In genomic region chr4:127630152-127630551, GRCh38 we compare ENCODE assay signal across 1 cellular context.
TF ChIP-seq lines count a peak whose summit lies in the region.

No MANE protein-coding gene starts in this region.

TF ChIP-seq in K562, 482 proteins besides CTCF, POLR2A, EP300 and RAD21 (continued from another document and continues in another):
- TF ChIP-seq ZNF3 (CRISPR knock-in tag; IDR thresholded peaks at IDR 0.05) = 0 out of 2 replicates have a peak, but pooled peaks have one; percentile 44
- peak; percentile 66; the same call in 1 of the 2 replicates for TF ChIP-seq ELF2 (CRISPR knock-in tag; IDR thresholded peaks at IDR 0.05)
- TF ChIP-seq TRIM28 (IDR thresholded peaks at IDR 0.05) = no peak
- TF ChIP-seq, protein P1, sequence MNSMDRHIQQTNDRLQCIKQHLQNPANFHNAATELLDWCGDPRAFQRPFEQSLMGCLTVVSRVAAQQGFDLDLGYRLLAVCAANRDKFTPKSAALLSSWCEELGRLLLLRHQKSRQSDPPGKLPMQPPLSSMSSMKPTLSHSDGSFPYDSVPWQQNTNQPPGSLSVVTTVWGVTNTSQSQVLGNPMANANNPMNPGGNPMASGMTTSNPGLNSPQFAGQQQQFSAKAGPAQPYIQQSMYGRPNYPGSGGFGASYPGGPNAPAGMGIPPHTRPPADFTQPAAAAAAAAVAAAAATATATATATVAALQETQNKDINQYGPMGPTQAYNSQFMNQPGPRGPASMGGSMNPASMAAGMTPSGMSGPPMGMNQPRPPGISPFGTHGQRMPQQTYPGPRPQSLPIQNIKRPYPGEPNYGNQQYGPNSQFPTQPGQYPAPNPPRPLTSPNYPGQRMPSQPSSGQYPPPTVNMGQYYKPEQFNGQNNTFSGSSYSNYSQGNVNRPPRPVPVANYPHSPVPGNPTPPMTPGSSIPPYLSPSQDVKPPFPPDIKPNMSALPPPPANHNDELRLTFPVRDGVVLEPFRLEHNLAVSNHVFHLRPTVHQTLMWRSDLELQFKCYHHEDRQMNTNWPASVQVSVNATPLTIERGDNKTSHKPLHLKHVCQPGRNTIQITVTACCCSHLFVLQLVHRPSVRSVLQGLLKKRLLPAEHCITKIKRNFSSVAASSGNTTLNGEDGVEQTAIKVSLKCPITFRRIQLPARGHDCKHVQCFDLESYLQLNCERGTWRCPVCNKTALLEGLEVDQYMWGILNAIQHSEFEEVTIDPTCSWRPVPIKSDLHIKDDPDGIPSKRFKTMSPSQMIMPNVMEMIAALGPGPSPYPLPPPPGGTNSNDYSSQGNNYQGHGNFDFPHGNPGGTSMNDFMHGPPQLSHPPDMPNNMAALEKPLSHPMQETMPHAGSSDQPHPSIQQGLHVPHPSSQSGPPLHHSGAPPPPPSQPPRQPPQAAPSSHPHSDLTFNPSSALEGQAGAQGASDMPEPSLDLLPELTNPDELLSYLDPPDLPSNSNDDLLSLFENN (IDR thresholded peaks at IDR 0.05; ENCODE audit: low read depth in 2 of 2, low read length in 2 of 2) = no peak
- peak; percentile 95 for TF ChIP-seq HDAC8 (tag; IDR thresholded peaks at IDR 0.05)
- TF ChIP-seq BHLHE40 (IDR thresholded peaks at IDR 0.05; ENCODE audit: low read length) = no peak
- no peak for TF ChIP-seq NR4A1 (CRISPR knock-in tag; IDR thresholded peaks at IDR 0.05)
- TF ChIP-seq NR4A1 (tag; IDR thresholded peaks at IDR 0.05) = peak; percentile 98
- peak; percentile 49; the same call in 1 of the 2 replicates for TF ChIP-seq NFIX (CRISPR knock-in tag; IDR thresholded peaks at IDR 0.05; ENCODE audit: low read depth)
- TF ChIP-seq SMAD4 (CRISPR knock-in tag; conservative IDR thresholded peaks at IDR 0.05) = peak; percentile 97
- TF ChIP-seq, protein P2, sequence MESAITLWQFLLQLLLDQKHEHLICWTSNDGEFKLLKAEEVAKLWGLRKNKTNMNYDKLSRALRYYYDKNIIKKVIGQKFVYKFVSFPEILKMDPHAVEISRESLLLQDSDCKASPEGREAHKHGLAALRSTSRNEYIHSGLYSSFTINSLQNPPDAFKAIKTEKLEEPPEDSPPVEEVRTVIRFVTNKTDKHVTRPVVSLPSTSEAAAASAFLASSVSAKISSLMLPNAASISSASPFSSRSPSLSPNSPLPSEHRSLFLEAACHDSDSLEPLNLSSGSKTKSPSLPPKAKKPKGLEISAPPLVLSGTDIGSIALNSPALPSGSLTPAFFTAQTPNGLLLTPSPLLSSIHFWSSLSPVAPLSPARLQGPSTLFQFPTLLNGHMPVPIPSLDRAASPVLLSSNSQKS (CRISPR knock-in tag; IDR thresholded peaks at IDR 0.05) = no peak
- no peak for TF ChIP-seq FOXP1 (CRISPR knock-in tag; IDR thresholded peaks at IDR 0.05)
- TF ChIP-seq ZNF407 (IDR thresholded peaks at IDR 0.05; ENCODE audit: low read depth) = no peak
- TF ChIP-seq HDAC2 (IDR thresholded peaks at IDR 0.05) = no peak
- no peak for TF ChIP-seq PHF8 (IDR thresholded peaks at IDR 0.05; ENCODE audit: borderline replicate concordance, low read length)
- TF ChIP-seq ZNF707 (CRISPR knock-in tag; conservative IDR thresholded peaks at IDR 0.05) = 0 out of 2 replicates have a peak, but pooled peaks have one; percentile 53
- peak; percentile 93 for TF ChIP-seq HIVEP1 (CRISPR knock-in tag; IDR thresholded peaks at IDR 0.05)
- TF ChIP-seq, protein P3, sequence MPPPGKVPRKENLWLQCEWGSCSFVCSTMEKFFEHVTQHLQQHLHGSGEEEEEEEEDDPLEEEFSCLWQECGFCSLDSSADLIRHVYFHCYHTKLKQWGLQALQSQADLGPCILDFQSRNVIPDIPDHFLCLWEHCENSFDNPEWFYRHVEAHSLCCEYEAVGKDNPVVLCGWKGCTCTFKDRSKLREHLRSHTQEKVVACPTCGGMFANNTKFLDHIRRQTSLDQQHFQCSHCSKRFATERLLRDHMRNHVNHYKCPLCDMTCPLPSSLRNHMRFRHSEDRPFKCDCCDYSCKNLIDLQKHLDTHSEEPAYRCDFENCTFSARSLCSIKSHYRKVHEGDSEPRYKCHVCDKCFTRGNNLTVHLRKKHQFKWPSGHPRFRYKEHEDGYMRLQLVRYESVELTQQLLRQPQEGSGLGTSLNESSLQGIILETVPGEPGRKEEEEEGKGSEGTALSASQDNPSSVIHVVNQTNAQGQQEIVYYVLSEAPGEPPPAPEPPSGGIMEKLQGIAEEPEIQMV (tag; conservative IDR thresholded peaks at IDR 0.05; ENCODE audit: low read depth) = peak; percentile 77
- no peak for TF ChIP-seq ZNF77 (CRISPR knock-in tag; IDR thresholded peaks at IDR 0.05)
- TF ChIP-seq TAF7 (tag; IDR thresholded peaks at IDR 0.05) = peak; percentile 77; the same call in 1 of the 2 replicates
- TF ChIP-seq ZNF274 (IDR thresholded peaks at IDR 0.05; ENCODE audit: borderline replicate concordance, low read depth, low read length) = no peak
- TF ChIP-seq, protein P4, sequence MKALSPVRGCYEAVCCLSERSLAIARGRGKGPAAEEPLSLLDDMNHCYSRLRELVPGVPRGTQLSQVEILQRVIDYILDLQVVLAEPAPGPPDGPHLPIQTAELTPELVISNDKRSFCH (CRISPR knock-in tag; IDR thresholded peaks at IDR 0.05) = peak; percentile 77; the same call in 1 of the 2 replicates
- TF ChIP-seq, protein P4 (tag; IDR thresholded peaks at IDR 0.05) = peak; percentile 94
- TF ChIP-seq, protein P5, sequence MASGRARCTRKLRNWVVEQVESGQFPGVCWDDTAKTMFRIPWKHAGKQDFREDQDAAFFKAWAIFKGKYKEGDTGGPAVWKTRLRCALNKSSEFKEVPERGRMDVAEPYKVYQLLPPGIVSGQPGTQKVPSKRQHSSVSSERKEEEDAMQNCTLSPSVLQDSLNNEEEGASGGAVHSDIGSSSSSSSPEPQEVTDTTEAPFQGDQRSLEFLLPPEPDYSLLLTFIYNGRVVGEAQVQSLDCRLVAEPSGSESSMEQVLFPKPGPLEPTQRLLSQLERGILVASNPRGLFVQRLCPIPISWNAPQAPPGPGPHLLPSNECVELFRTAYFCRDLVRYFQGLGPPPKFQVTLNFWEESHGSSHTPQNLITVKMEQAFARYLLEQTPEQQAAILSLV (tag; IDR thresholded peaks at IDR 0.05) = peak; percentile 97
- TF ChIP-seq ARHGAP35 (IDR thresholded peaks at IDR 0.05; ENCODE audit: partially characterized antibody) = no peak
- no peak for TF ChIP-seq ZZZ3 (IDR thresholded peaks at IDR 0.05)
- no peak for TF ChIP-seq KDM5B (IDR thresholded peaks at IDR 0.05; ENCODE audit: insufficient replicate concordance, low read depth, low read length)
- TF ChIP-seq CTBP1 (IDR thresholded peaks at IDR 0.05; ENCODE audit: borderline replicate concordance) = no peak
- no peak for TF ChIP-seq CREM (IDR thresholded peaks at IDR 0.05; ENCODE audit: low read depth)
- no peak for TF ChIP-seq PCBP2 (IDR thresholded peaks at IDR 0.05; ENCODE audit: low read depth, low read length, poor library complexity, severe bottlenecking)
- TF ChIP-seq ZNF79 (CRISPR knock-in tag; IDR thresholded peaks at IDR 0.05; ENCODE audit: low read depth) = peak; percentile 64; the same call in 1 of the 2 replicates
- TF ChIP-seq DEAF1 (CRISPR knock-in tag; IDR thresholded peaks at IDR 0.05) = no peak
- TF ChIP-seq, protein P6, sequence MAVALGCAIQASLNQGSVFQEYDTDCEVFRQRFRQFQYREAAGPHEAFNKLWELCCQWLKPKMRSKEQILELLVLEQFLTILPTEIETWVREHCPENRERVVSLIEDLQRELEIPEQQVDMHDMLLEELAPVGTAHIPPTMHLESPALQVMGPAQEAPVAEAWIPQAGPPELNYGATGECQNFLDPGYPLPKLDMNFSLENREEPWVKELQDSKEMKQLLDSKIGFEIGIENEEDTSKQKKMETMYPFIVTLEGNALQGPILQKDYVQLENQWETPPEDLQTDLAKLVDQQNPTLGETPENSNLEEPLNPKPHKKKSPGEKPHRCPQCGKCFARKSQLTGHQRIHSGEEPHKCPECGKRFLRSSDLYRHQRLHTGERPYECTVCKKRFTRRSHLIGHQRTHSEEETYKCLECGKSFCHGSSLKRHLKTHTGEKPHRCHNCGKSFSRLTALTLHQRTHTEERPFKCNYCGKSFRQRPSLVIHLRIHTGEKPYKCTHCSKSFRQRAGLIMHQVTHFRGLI (CRISPR knock-in tag; IDR thresholded peaks at IDR 0.05) = peak; percentile 96
- no peak for TF ChIP-seq SREBF1 (IDR thresholded peaks at IDR 0.05; ENCODE audit: borderline replicate concordance, low read depth, low read length)
- peak; percentile 92 for TF ChIP-seq ZNF584 (CRISPR knock-in tag; IDR thresholded peaks at IDR 0.05; ENCODE audit: low read depth)
- no peak for TF ChIP-seq ASH1L (IDR thresholded peaks at IDR 0.05; ENCODE audit: borderline replicate concordance, low read depth, partially characterized antibody)
- TF ChIP-seq SMARCE1 (IDR thresholded peaks at IDR 0.05) = no peak
- no peak for TF ChIP-seq BRF1 (IDR thresholded peaks at IDR 0.05; ENCODE audit: borderline replicate concordance, extremely low read depth, insufficient read length)
- TF ChIP-seq, protein P7, sequence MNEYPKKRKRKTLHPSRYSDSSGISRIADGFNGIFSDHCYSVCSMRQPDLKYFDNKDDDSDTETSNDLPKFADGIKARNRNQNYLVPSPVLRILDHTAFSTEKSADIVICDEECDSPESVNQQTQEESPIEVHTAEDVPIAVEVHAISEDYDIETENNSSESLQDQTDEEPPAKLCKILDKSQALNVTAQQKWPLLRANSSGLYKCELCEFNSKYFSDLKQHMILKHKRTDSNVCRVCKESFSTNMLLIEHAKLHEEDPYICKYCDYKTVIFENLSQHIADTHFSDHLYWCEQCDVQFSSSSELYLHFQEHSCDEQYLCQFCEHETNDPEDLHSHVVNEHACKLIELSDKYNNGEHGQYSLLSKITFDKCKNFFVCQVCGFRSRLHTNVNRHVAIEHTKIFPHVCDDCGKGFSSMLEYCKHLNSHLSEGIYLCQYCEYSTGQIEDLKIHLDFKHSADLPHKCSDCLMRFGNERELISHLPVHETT (CRISPR knock-in tag; conservative IDR thresholded peaks at IDR 0.05 in 1 of 2, IDR thresholded peaks at IDR 0.05 in 1 of 2) = peak in 1 of 2 experiments; percentile 77; a peak in 2 of 4 replicates
- peak; percentile 87 for TF ChIP-seq BACH1 (tag; IDR thresholded peaks at IDR 0.05)
- TF ChIP-seq KLF6 (CRISPR knock-in tag; IDR thresholded peaks at IDR 0.05; ENCODE audit: borderline replicate concordance) = peak; percentile 96
